In genomic region chr9:130200038-130200979, GRCh38 we compare ENCODE assay signal across 13 cellular contexts. TPM values are rescaled to one million over a fixed set of nuclear protein-coding genes. Genes with fewer than 3 reads are reported as not detected.
DNase-seq lines count a peak whose midpoint lies in the region; ATAC-seq lines count a peak whose summit lies in the region.
"Had no signal": no experiment of that assay in that cellular context is flagged by ENCODE, and none has a peak within 500 bp of the region (broad histone marks: within the 10 kb centered on the region; RNA-seq: fewer than 3 reads in every experiment).

No MANE protein-coding gene starts in this region.

- DNase-seq in DMS79 (lab: John Stamatoyannopoulos, UW), result peak; percentile 57
- peak; percentile 39 to 50 for DNase-seq in hippocampal formation (lab: John Stamatoyannopoulos, UW)
- DNase-seq in stimulated activated effector memory CD8-positive, alpha-beta T cell treated with anti-CD3 and anti-CD28 coated beads, Interleukin-12 subunit alpha, Interleukin-12 subunit beta, amount 100 ng/mL, for 72 hours (ENCODE audit: low spot score in 2 of 2), result no peak
- no peak for DNase-seq in NCI-H1105 treated with DMSO at 0.1 percent for 48 hours (lab: John Stamatoyannopoulos, UW)
- DNase-seq in immature natural killer cell, result no peak
- DNase-seq in NCI-H1092 (lab: John Stamatoyannopoulos, UW), result no peak
- DNase-seq in NCI-H146 treated with DMSO at 0.1 percent for 48 hours (lab: John Stamatoyannopoulos, UW; ENCODE audit: unreplicated experiment), result no peak
- DNase-seq: activated CD8-positive, alpha-beta T cell treated with anti-CD3 and anti-CD28 coated beads for 36 hours; activated naive CD4-positive, alpha-beta T cell treated with anti-CD3 and anti-CD28 coated beads, Interleukin-2, amount 10 ng/mL, durations not matched to agents 7 days and 5 days; heart right ventricle; NCI-H226; PC-3 had no signal

- no peak for ATAC-seq in stimulated activated effector memory CD8-positive, alpha-beta T cell treated with anti-CD3 and anti-CD28 coated beads, Interleukin-12 subunit alpha, Interleukin-12 subunit beta, amount 100 ng/mL, for 72 hours
- ATAC-seq: activated CD8-positive, alpha-beta T cell treated with anti-CD3 and anti-CD28 coated beads for 36 hours; PC-3 had no signal

- H3K36me3 Mint-ChIP-seq in stimulated activated effector memory CD8-positive, alpha-beta T cell treated with anti-CD3 and anti-CD28 coated beads, Interleukin-12 subunit alpha, Interleukin-12 subunit beta, amount 100 ng/mL, for 72 hours, result no peaks in the 10 kb centered on the region
- H3K36me3 Mint-ChIP-seq in immature natural killer cell, result no peaks in the 10 kb centered on the region
- H3K36me3 Mint-ChIP-seq: activated naive CD4-positive, alpha-beta T cell treated with anti-CD3 and anti-CD28 coated beads, Interleukin-2, amount 10 ng/mL, durations not matched to agents 7 days and 5 days had no signal

- no peak overlapping the region for H3K4me3 Mint-ChIP-seq in stimulated activated effector memory CD8-positive, alpha-beta T cell treated with anti-CD3 and anti-CD28 coated beads, Interleukin-12 subunit alpha, Interleukin-12 subunit beta, amount 100 ng/mL, for 72 hours
- H3K4me3 Mint-ChIP-seq in immature natural killer cell, result no peak overlapping the region
- H3K4me3 Mint-ChIP-seq: activated CD8-positive, alpha-beta T cell treated with anti-CD3 and anti-CD28 coated beads for 36 hours; activated naive CD4-positive, alpha-beta T cell treated with anti-CD3 and anti-CD28 coated beads, Interleukin-2, amount 10 ng/mL, durations not matched to agents 7 days and 5 days had no signal

- peak overlapping the region; percentile 32 for H3K27ac Mint-ChIP-seq in stimulated activated effector memory CD8-positive, alpha-beta T cell treated with anti-CD3 and anti-CD28 coated beads, Interleukin-12 subunit alpha, Interleukin-12 subunit beta, amount 100 ng/mL, for 72 hours
- no peak overlapping the region for H3K27ac Mint-ChIP-seq in immature natural killer cell
- H3K27ac Mint-ChIP-seq: activated CD8-positive, alpha-beta T cell treated with anti-CD3 and anti-CD28 coated beads for 36 hours; activated naive CD4-positive, alpha-beta T cell treated with anti-CD3 and anti-CD28 coated beads, Interleukin-2, amount 10 ng/mL, durations not matched to agents 7 days and 5 days had no signal

- H3K27me3 Mint-ChIP-seq in immature natural killer cell (ENCODE audit: low read depth in 3 of 3), result peaks cover 0 to 4% (median 2%) of the 10 kb centered on the region in 3 donors
- H3K27me3 Mint-ChIP-seq: activated CD8-positive, alpha-beta T cell treated with anti-CD3 and anti-CD28 coated beads for 36 hours; activated naive CD4-positive, alpha-beta T cell treated with anti-CD3 and anti-CD28 coated beads, Interleukin-2, amount 10 ng/mL, durations not matched to agents 7 days and 5 days had no signal

- peak overlapping the region; percentile 92 for H3K27ac ChIP-seq in angular gyrus (ENCODE audit: low read depth, low read length)
- H3K27ac ChIP-seq: heart right ventricle had no signal

- no peaks in the 10 kb centered on the region for H3K4me1 Mint-ChIP-seq in stimulated activated effector memory CD8-positive, alpha-beta T cell treated with anti-CD3 and anti-CD28 coated beads, Interleukin-12 subunit alpha, Interleukin-12 subunit beta, amount 100 ng/mL, for 72 hours
- H3K4me1 Mint-ChIP-seq in immature natural killer cell, result no peaks in the 10 kb centered on the region
- H3K4me1 Mint-ChIP-seq: activated naive CD4-positive, alpha-beta T cell treated with anti-CD3 and anti-CD28 coated beads, Interleukin-2, amount 10 ng/mL, durations not matched to agents 7 days and 5 days had no signal

- H3K9me3 Mint-ChIP-seq in stimulated activated effector memory CD8-positive, alpha-beta T cell treated with anti-CD3 and anti-CD28 coated beads, Interleukin-12 subunit alpha, Interleukin-12 subunit beta, amount 100 ng/mL, for 72 hours, result no peaks in the 10 kb centered on the region
- H3K9me3 Mint-ChIP-seq in immature natural killer cell, result peaks cover 0 to 1% (median 0%) of the 10 kb centered on the region in 6 donors
- H3K9me3 Mint-ChIP-seq: activated CD8-positive, alpha-beta T cell treated with anti-CD3 and anti-CD28 coated beads for 36 hours; activated naive CD4-positive, alpha-beta T cell treated with anti-CD3 and anti-CD28 coated beads, Interleukin-2, amount 10 ng/mL, durations not matched to agents 7 days and 5 days had no signal

RNA-seq across cellular contexts. Expression of gene NCS1, which starts 28.1 kb away (rescaled TPM):
- under 1 TPM in 2 of 3 donors, not detected in 1; 0.26 to 0.30 TPM for polyA plus RNA-seq in immature natural killer cell

Comparison
In these comparisons a context has a peak if more than half of its experiments do, and no peak if none do; other contexts are left out.
1. DNase-seq: peak in DMS79 (single experiment) and hippocampal formation (2 of 2); none in stimulated activated effector memory CD8-positive, alpha-beta T cell treated with anti-CD3 and anti-CD28 coated beads, Interleukin-12 subunit alpha, Interleukin-12 subunit beta, amount 100 ng/mL, for 72 hours (0 of 2), NCI-H1105 treated with DMSO at 0.1 percent for 48 hours (single experiment), immature natural killer cell (0 of 3), NCI-H1092 (single experiment) and NCI-H146 treated with DMSO at 0.1 percent for 48 hours (single experiment).